ENCODE assay signal across 12 cellular contexts in genomic region chr6:146850981-146851380, GRCh38.
"Had no signal": no experiment of that assay in that cellular context is flagged by ENCODE, and none has a peak within 500 bp of the region (broad histone marks: within the 10 kb centered on the region; RNA-seq: fewer than 3 reads in every experiment).

No MANE protein-coding gene starts in this region.

- H3K4me3 ChIP-seq: hepatocyte, ovary, sigmoid colon, upper lobe of right lung had no signal

- H3K27ac ChIP-seq: epithelial cell of prostate, hepatocyte, ovary, sigmoid colon, upper lobe of right lung had no signal

- ATAC-seq: left ventricle myocardium superior, upper lobe of right lung had no signal

- H2AFZ ChIP-seq: hepatocyte had no signal

- DNase-seq: activated CD4-positive, alpha-beta T cell treated with anti-CD3 and anti-CD28 coated beads, Interleukin-2, amount 10 ng/mL, durations not matched to agents 7 days and 5 days; central memory CD4-positive, alpha-beta T cell; cortex of kidney; effector memory CD4-positive, alpha-beta T cell; left ventricle myocardium superior; ovary; sigmoid colon; stimulated activated CD4-positive, alpha-beta T cell treated with anti-CD3 and anti-CD28 coated beads, Interleukin-12 subunit alpha, Interleukin-12 subunit beta, amount 100 ng/mL, for 4 hours; T-helper 1 cell; upper lobe of right lung had no signal

- H3K4me3 Mint-ChIP-seq: activated CD4-positive, alpha-beta T cell treated with anti-CD3 and anti-CD28 coated beads, Interleukin-2, amount 10 ng/mL, durations not matched to agents 7 days and 5 days had no signal

- H3K27ac Mint-ChIP-seq: activated CD4-positive, alpha-beta T cell treated with anti-CD3 and anti-CD28 coated beads, Interleukin-2, amount 10 ng/mL, durations not matched to agents 7 days and 5 days had no signal

- H3K9me3 ChIP-seq: ovary, upper lobe of right lung had no signal

- H3K27me3 ChIP-seq: hepatocyte, ovary, sigmoid colon, upper lobe of right lung had no signal

- H3K4me1 ChIP-seq: sigmoid colon, upper lobe of right lung had no signal

- H3K27me3 Mint-ChIP-seq: activated CD4-positive, alpha-beta T cell treated with anti-CD3 and anti-CD28 coated beads, Interleukin-2, amount 10 ng/mL, durations not matched to agents 7 days and 5 days had no signal

- H3K79me2 ChIP-seq: hepatocyte had no signal

- H3K4me2 ChIP-seq: hepatocyte had no signal

- H3K36me3 ChIP-seq: ovary, sigmoid colon, upper lobe of right lung had no signal
